28 cellular contexts compared by ENCODE assay signal in genomic region chr22:19807161-19807913, GRCh38. TPM values are rescaled to one million over a fixed set of nuclear protein-coding genes. Genes with fewer than 3 reads are reported as not detected.
DNase-seq lines count a peak whose midpoint lies in the region; ATAC-seq, FAIRE-seq and TF ChIP-seq lines count a peak whose summit lies in the region.
"Had no signal": no experiment of that assay in that cellular context is flagged by ENCODE, and none has a peak within 500 bp of the region (broad histone marks: within the 10 kb centered on the region; RNA-seq: fewer than 3 reads in every experiment).

No MANE protein-coding gene starts in this region.

- H2AFZ ChIP-seq in PC-9, result no peak overlapping the region

- no peak for ATAC-seq in foreskin keratinocyte
- ATAC-seq: gastrocnemius medialis; stimulated activated naive CD8-positive, alpha-beta T cell treated with anti-CD3 and anti-CD28 coated beads, Interleukin-15, amount 100 ng/mL, for 72 hours had no signal

- H3K9me2 ChIP-seq in PC-9 (ENCODE audit: insufficient read depth), result no peaks in the 10 kb centered on the region

- no peaks in the 10 kb centered on the region for H3K79me2 ChIP-seq in PC-9 (ENCODE audit: low read depth)

- H3K27ac ChIP-seq in PC-9 (no peak overlapping the region), foreskin keratinocyte (peak overlapping the region; percentile 53), spleen (no peak overlapping the region)
- H3K27ac ChIP-seq: dorsolateral prefrontal cortex, gastrocnemius medialis, SJSA1, upper lobe of right lung had no signal

- no peak overlapping the region for H3K4me3 ChIP-seq in PC-9
- no peak overlapping the region for H3K4me3 ChIP-seq in spleen
- H3K4me3 ChIP-seq: dorsolateral prefrontal cortex, gastrocnemius medialis, mucosa of descending colon, SJSA1, upper lobe of right lung had no signal

- peaks cover 27% of the 10 kb centered on the region for H3K4me1 ChIP-seq in PC-9 (replicated peaks; ENCODE audit: insufficient read depth)
- peaks cover 20% of the 10 kb centered on the region for H3K4me1 ChIP-seq in foreskin keratinocyte
- peaks cover 0 to 24% (median 7%) of the 10 kb centered on the region in 6 donors for H3K4me1 ChIP-seq in spleen
- H3K4me1 ChIP-seq: upper lobe of right lung had no signal

- H3K4me2 ChIP-seq in PC-9, result peak overlapping the region; percentile 76

- H4K20me1 ChIP-seq in PC-9 (ENCODE audit: insufficient read depth), result no peaks in the 10 kb centered on the region

- H3K9me3 ChIP-seq in PC-9 (ENCODE audit: insufficient read depth, low read depth) (no peaks in the 10 kb centered on the region), spleen (no peaks in the 10 kb centered on the region)
- H3K9me3 ChIP-seq: gastrocnemius medialis, mucosa of descending colon, upper lobe of right lung had no signal

- intact Hi-C loops in PC-9 (cut with micrococcal nuclease; ENCODE audit: unreplicated experiment), result loop anchor here (2.0 kb wide), 1 partner anchor 41 kb away; no protein-coding TSS in a partner anchor
- intact Hi-C loops in spleen (cut with DNase I; ENCODE audit: low total_unique reads), result no loop called here

- CTCF ChIA-PET in PC-9 (lab: Charles Lee), result no interaction called here

- H3K36me3 ChIP-seq in PC-9 (ENCODE audit: low read depth) (no peaks in the 10 kb centered on the region), spleen (peaks cover 0 to 62% (median 9%) of the 10 kb centered on the region in 6 donors)
- H3K36me3 ChIP-seq: gastrocnemius medialis, upper lobe of right lung had no signal

- TF ChIP-seq CTCF in PC-9 (conservative IDR thresholded peaks at IDR 0.05) (no peak), foreskin keratinocyte (conservative IDR thresholded peaks at IDR 0.05) (no peak), spleen (IDR thresholded peaks at IDR 0.05 in 8 of 11, conservative IDR thresholded peaks at IDR 0.05 in 3 of 11) (no peak)

- TF ChIP-seq POLR2A in spleen (IDR thresholded peaks at IDR 0.05), result no peak

- no peaks in the 10 kb centered on the region for H3K27me3 ChIP-seq in PC-9 (ENCODE audit: insufficient read depth, low read depth)
- no peaks in the 10 kb centered on the region for H3K27me3 ChIP-seq in foreskin keratinocyte
- H3K27me3 ChIP-seq in spleen (replicated peaks in 1 of 7), result no peaks in the 10 kb centered on the region
- H3K27me3 ChIP-seq: dorsolateral prefrontal cortex, gastrocnemius medialis, SJSA1, upper lobe of right lung had no signal

- 92 to 96% (median 94%) methylated on average over 12 to 15 of the region's 15 CpGs for WGBS in spleen, 5 donors

- POLR2A ChIA-PET in PC-9 (lab: Charles Lee; ENCODE audit: unreplicated experiment), result no interaction called here

- FAIRE-seq in HTR-8/SVneo (lab: Jason Lieb, UNC), result no peak

- DNase-seq in activated gamma-delta T cell treated with Interleukin-2 at 50 U/mL for 16 hours, result peak; percentile 1
- DNase-seq in activated gamma-delta T cell (lab: John Stamatoyannopoulos, UW), result no peak
- DNase-seq in PC-9, result no peak
- no peak for DNase-seq in foreskin keratinocyte
- peak; percentile 62 for DNase-seq in spleen
- no peak for DNase-seq in NCI-H1105 treated with DMSO at 0.1 percent for 48 hours (lab: John Stamatoyannopoulos, UW)
- no peak for DNase-seq in HTR-8/SVneo (ENCODE audit: insufficient read length, low spot score)
- DNase-seq in GM19240 (ENCODE audit: insufficient read length, low spot score), result no peak
- DNase-seq: activated B cell treated with CpG ODN at 0.5 μM for 24 hours; activated CD4-positive, alpha-beta memory T cell treated with anti-CD3 and anti-CD28 coated beads for 36 hours; activated naive CD4-positive, alpha-beta T cell treated with anti-CD3 and anti-CD28 coated beads for 36 hours; anterior cingulate cortex; central memory CD4-positive, alpha-beta T cell; EL; HCEC 1CT; MM.1S; NCI-H1436 treated with DMSO at 0.1 percent for 48 hours; NCI-H748 treated with DMSO at 0.1 percent for 48 hours; stimulated activated CD4-positive, alpha-beta T cell treated with anti-CD3 and anti-CD28 coated beads, Interleukin-4, amount 100 ng/mL, for 24 hours; stimulated activated naive CD8-positive, alpha-beta T cell treated with anti-CD3 and anti-CD28 coated beads, Interleukin-15, amount 100 ng/mL, for 72 hours had no signal

- H3F3A ChIP-seq in PC-9 (ENCODE audit: insufficient read depth, low read depth), result peaks cover 27% of the 10 kb centered on the region

- no TSS peak for BruUV-seq in PC-9 (replicated peaks; lab: Mats Ljungman, UMichigan)

RNA-seq across cellular contexts. Expression of gene TBX1, which starts 46.8 kb away (rescaled TPM):
- total RNA-seq in PC-9 (2021) (0.74 and 2.4 TPM in 2 replicates), foreskin keratinocyte (0.54 and 0.63 TPM in 2 replicates), spleen (10 to 100 TPM in 1 of 7 donors, 1 to 10 TPM in 3, under 1 TPM in 3; 0.23 to 10.5 (median 3.1) TPM)
- polyA plus RNA-seq in foreskin keratinocyte (0.51 and 1.3 TPM in 2 replicates), spleen (under 1 TPM; 0.17 to 0.71 (median 0.61) TPM)
- total RNA-seq: activated B cell treated with CpG ODN at 0.5 μM for 24 hours; activated CD4-positive, alpha-beta memory T cell treated with anti-CD3 and anti-CD28 coated beads for 36 hours; activated naive CD4-positive, alpha-beta T cell treated with anti-CD3 and anti-CD28 coated beads for 36 hours; epithelial cell of proximal tubule had no signal
- polyA plus RNA-seq: BJ, neural cell had no signal

RNA-seq across cellular contexts. Expression of gene GNB1L, which starts 47.3 kb away (rescaled TPM):
- total RNA-seq in PC-9 (2021), result 10.3 and 13.9 TPM in 2 replicates
- 8.2 and 12.2 TPM in 2 replicates for total RNA-seq in foreskin keratinocyte
- polyA plus RNA-seq in foreskin keratinocyte, result 14.8 and 16.4 TPM in 2 replicates
- 1 to 10 TPM; 5.7 to 8.1 (median 7.9) TPM for total RNA-seq in spleen
- 10 to 100 TPM in 2 of 3 donors, 1 to 10 TPM in 1; 7.7 to 10.4 (median 10.1) TPM for polyA plus RNA-seq in spleen

RNA-seq across cellular contexts. Expression of gene RTL10, which starts 47.3 kb away (rescaled TPM):
- total RNA-seq in PC-9 (2021), result 20.9 and 23.5 TPM in 2 replicates
- 21.9 and 24.7 TPM in 2 replicates for total RNA-seq in foreskin keratinocyte
- 18.0 and 18.1 TPM in 2 replicates for polyA plus RNA-seq in foreskin keratinocyte
- total RNA-seq in spleen, result 10 to 100 TPM; 17.0 to 22.9 (median 18.8) TPM
- 10 to 100 TPM in 2 of 3 donors, 1 to 10 TPM in 1; 8.3 to 13.4 (median 10.8) TPM for polyA plus RNA-seq in spleen

Comparison
In these comparisons a context has a peak if more than half of its experiments do, and no peak if none do; other contexts are left out.
1. DNase-seq: peak in activated gamma-delta T cell treated with Interleukin-2 at 50 U/mL for 16 hours (single experiment) and spleen (single experiment); none in activated gamma-delta T cell (single experiment), PC-9 (0 of 2), foreskin keratinocyte (0 of 2), NCI-H1105 treated with DMSO at 0.1 percent for 48 hours (single experiment), HTR-8/SVneo (single experiment) and GM19240 (single experiment).